1 cellular context compared by ENCODE assay signal in genomic region chr3:64686446-64686908, GRCh38.
TF ChIP-seq lines count a peak whose summit lies in the region.

No MANE protein-coding gene starts in this region.

TF ChIP-seq in SK-N-SH, 30 proteins besides CTCF, POLR2A, EP300 and RAD21 (continued from another document):
- TF ChIP-seq RCOR1 (IDR thresholded peaks at IDR 0.05; ENCODE audit: low read length) (no peak), IRF3 (IDR thresholded peaks at IDR 0.05; ENCODE audit: low read depth, low read length) (no peak), YY1 (IDR thresholded peaks at IDR 0.05; ENCODE audit: low read depth) (no peak), TAF1 (IDR thresholded peaks at IDR 0.05; ENCODE audit: borderline replicate concordance, low read depth, low read length) (no peak), MAX (IDR thresholded peaks at IDR 0.05; ENCODE audit: low read depth) (no peak), SMC3 (IDR thresholded peaks at IDR 0.05; ENCODE audit: low read depth, low read length) (no peak), MEF2A (IDR thresholded peaks at IDR 0.05; ENCODE audit: borderline replicate concordance, low read depth) (no peak), FOSL2 (IDR thresholded peaks at IDR 0.05; ENCODE audit: borderline replicate concordance, low read depth) (no peak), ZBTB33 (IDR thresholded peaks at IDR 0.05; ENCODE audit: borderline replicate concordance, low read depth) (no peak), FOXJ3 (CRISPR knock-in tag; IDR thresholded peaks at IDR 0.05) (no peak), PBX3 (IDR thresholded peaks at IDR 0.05) (no peak), USF2 (IDR thresholded peaks at IDR 0.05; ENCODE audit: borderline replicate concordance, low read depth, low read length) (no peak), CHD2 (IDR thresholded peaks at IDR 0.05; ENCODE audit: low read length, partially characterized antibody) (no peak)
TF ChIP-seq in SK-N-SH: peak in this region for 0.
